Comparison of ENCODE assay signal across 1 cellular context in genomic region chr6:32968093-32968769, GRCh38.
TF ChIP-seq lines count a peak whose summit lies in the region.

TSS of gene BRD2 (plus strand) at chr6:32968594. CDS start at chr6:32972899, 4,305 bp downstream.

TF ChIP-seq in HepG2, 621 proteins besides CTCF, POLR2A, EP300 and RAD21 (continued from another document and continues in another):
- TF ChIP-seq, protein P1, sequence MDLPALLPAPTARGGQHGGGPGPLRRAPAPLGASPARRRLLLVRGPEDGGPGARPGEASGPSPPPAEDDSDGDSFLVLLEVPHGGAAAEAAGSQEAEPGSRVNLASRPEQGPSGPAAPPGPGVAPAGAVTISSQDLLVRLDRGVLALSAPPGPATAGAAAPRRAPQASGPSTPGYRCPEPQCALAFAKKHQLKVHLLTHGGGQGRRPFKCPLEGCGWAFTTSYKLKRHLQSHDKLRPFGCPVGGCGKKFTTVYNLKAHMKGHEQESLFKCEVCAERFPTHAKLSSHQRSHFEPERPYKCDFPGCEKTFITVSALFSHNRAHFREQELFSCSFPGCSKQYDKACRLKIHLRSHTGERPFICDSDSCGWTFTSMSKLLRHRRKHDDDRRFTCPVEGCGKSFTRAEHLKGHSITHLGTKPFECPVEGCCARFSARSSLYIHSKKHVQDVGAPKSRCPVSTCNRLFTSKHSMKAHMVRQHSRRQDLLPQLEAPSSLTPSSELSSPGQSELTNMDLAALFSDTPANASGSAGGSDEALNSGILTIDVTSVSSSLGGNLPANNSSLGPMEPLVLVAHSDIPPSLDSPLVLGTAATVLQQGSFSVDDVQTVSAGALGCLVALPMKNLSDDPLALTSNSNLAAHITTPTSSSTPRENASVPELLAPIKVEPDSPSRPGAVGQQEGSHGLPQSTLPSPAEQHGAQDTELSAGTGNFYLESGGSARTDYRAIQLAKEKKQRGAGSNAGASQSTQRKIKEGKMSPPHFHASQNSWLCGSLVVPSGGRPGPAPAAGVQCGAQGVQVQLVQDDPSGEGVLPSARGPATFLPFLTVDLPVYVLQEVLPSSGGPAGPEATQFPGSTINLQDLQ (CRISPR knock-in tag; IDR thresholded peaks at IDR 0.05), result no peak; the same call in 1 of the 2 replicates
- peak; percentile 85 for TF ChIP-seq SMAD3 (CRISPR knock-in tag; IDR thresholded peaks at IDR 0.05)
- TF ChIP-seq ZNF691 (CRISPR knock-in tag; IDR thresholded peaks at IDR 0.05; ENCODE audit: borderline replicate concordance, low read depth), result peak; percentile 20; the same call in 1 of the 2 replicates
- TF ChIP-seq SAP130 (CRISPR knock-in tag; IDR thresholded peaks at IDR 0.05; ENCODE audit: low read depth), result peak; percentile 53
- peak; percentile 90 for TF ChIP-seq EED (CRISPR knock-in tag; IDR thresholded peaks at IDR 0.05)
- no peak for TF ChIP-seq KAT2B (IDR thresholded peaks at IDR 0.05; ENCODE audit: borderline replicate concordance, low read depth, low read length)
- TF ChIP-seq ZNF20 (CRISPR knock-in tag; IDR thresholded peaks at IDR 0.05), result no peak
- TF ChIP-seq ZNF343 (CRISPR knock-in tag; IDR thresholded peaks at IDR 0.05), result peak; percentile 95
- TF ChIP-seq DR1 (CRISPR knock-in tag; IDR thresholded peaks at IDR 0.05), result peak; percentile 59; the same call in 1 of the 2 replicates
- no peak for TF ChIP-seq SATB2 (CRISPR knock-in tag; IDR thresholded peaks at IDR 0.05)
- peak; percentile 91; the same call in 1 of the 2 replicates for TF ChIP-seq IRX3 (CRISPR knock-in tag; IDR thresholded peaks at IDR 0.05; ENCODE audit: borderline replicate concordance, low read depth)
- TF ChIP-seq ZFYVE20 (CRISPR knock-in tag; IDR thresholded peaks at IDR 0.05; ENCODE audit: borderline replicate concordance, low read depth), result peak; percentile 93
- no peak for TF ChIP-seq SRF (IDR thresholded peaks at IDR 0.05; ENCODE audit: low read depth, low read length)
- peak; percentile 76 for TF ChIP-seq MIER3 (CRISPR knock-in tag; IDR thresholded peaks at IDR 0.05; ENCODE audit: borderline replicate concordance)
- no peak for TF ChIP-seq HMG20A (CRISPR knock-in tag; IDR thresholded peaks at IDR 0.05; ENCODE audit: borderline replicate concordance)
- TF ChIP-seq THRA (CRISPR knock-in tag; IDR thresholded peaks at IDR 0.05; ENCODE audit: borderline replicate concordance), result peak; percentile 44; the same call in 1 of the 2 replicates
- peak; percentile 94 for TF ChIP-seq SNAPC2 (CRISPR knock-in tag; IDR thresholded peaks at IDR 0.05)
- peak; percentile 94 for TF ChIP-seq HDAC1 (CRISPR knock-in tag; IDR thresholded peaks at IDR 0.05)
- no peak for TF ChIP-seq NR3C1 (CRISPR knock-in tag; IDR thresholded peaks at IDR 0.05)
- TF ChIP-seq U2AF1 (optimal IDR thresholded peaks at IDR 0.05; ENCODE audit: low read depth, low read length), result peak; percentile 69
- TF ChIP-seq HNRNPLL (IDR thresholded peaks at IDR 0.05; ENCODE audit: low read depth, low read length, poor library complexity, severe bottlenecking), result peak; percentile 92
- TF ChIP-seq RNF2 (conservative IDR thresholded peaks at IDR 0.05; ENCODE audit: low read depth), result peak; percentile 67
- TF ChIP-seq ZBTB37 (CRISPR knock-in tag; IDR thresholded peaks at IDR 0.05), result 0 out of 2 replicates have a peak, but pooled peaks have one; percentile 27
- TF ChIP-seq, protein P2, sequence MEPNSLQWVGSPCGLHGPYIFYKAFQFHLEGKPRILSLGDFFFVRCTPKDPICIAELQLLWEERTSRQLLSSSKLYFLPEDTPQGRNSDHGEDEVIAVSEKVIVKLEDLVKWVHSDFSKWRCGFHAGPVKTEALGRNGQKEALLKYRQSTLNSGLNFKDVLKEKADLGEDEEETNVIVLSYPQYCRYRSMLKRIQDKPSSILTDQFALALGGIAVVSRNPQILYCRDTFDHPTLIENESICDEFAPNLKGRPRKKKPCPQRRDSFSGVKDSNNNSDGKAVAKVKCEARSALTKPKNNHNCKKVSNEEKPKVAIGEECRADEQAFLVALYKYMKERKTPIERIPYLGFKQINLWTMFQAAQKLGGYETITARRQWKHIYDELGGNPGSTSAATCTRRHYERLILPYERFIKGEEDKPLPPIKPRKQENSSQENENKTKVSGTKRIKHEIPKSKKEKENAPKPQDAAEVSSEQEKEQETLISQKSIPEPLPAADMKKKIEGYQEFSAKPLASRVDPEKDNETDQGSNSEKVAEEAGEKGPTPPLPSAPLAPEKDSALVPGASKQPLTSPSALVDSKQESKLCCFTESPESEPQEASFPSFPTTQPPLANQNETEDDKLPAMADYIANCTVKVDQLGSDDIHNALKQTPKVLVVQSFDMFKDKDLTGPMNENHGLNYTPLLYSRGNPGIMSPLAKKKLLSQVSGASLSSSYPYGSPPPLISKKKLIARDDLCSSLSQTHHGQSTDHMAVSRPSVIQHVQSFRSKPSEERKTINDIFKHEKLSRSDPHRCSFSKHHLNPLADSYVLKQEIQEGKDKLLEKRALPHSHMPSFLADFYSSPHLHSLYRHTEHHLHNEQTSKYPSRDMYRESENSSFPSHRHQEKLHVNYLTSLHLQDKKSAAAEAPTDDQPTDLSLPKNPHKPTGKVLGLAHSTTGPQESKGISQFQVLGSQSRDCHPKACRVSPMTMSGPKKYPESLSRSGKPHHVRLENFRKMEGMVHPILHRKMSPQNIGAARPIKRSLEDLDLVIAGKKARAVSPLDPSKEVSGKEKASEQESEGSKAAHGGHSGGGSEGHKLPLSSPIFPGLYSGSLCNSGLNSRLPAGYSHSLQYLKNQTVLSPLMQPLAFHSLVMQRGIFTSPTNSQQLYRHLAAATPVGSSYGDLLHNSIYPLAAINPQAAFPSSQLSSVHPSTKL (CRISPR knock-in tag; IDR thresholded peaks at IDR 0.05), result peak; percentile 67; the same call in 1 of the 2 replicates
- peak; percentile 69 for TF ChIP-seq ZMYM4 (CRISPR knock-in tag; IDR thresholded peaks at IDR 0.05)
- TF ChIP-seq ZMYM3 (CRISPR knock-in tag; IDR thresholded peaks at IDR 0.05), result peak; percentile 70; the same call in 1 of the 2 replicates
- TF ChIP-seq KLF13 (CRISPR knock-in tag; IDR thresholded peaks at IDR 0.05), result no peak; the same call in 1 of the 2 replicates
- peak; percentile 93 for TF ChIP-seq HIVEP1 (CRISPR knock-in tag; IDR thresholded peaks at IDR 0.05)
- TF ChIP-seq ARID4A (CRISPR knock-in tag; IDR thresholded peaks at IDR 0.05; ENCODE audit: borderline replicate concordance), result peak; percentile 90
- TF ChIP-seq CHCHD3 (CRISPR knock-in tag; IDR thresholded peaks at IDR 0.05), result peak; percentile 98
- peak; percentile 77 for TF ChIP-seq PITX1 (CRISPR knock-in tag; IDR thresholded peaks at IDR 0.05)
- TF ChIP-seq, protein P3, sequence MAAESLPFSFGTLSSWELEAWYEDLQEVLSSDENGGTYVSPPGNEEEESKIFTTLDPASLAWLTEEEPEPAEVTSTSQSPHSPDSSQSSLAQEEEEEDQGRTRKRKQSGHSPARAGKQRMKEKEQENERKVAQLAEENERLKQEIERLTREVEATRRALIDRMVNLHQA (CRISPR knock-in tag; IDR thresholded peaks at IDR 0.05), result no peak
- 0 out of 2 replicates have a peak, but pooled peaks have one; percentile 27 for TF ChIP-seq THAP8 (CRISPR knock-in tag; IDR thresholded peaks at IDR 0.05; ENCODE audit: borderline replicate concordance)
- TF ChIP-seq ZNF761 (CRISPR knock-in tag; conservative IDR thresholded peaks at IDR 0.05), result peak; percentile 76
- 0 out of 2 replicates have a peak, but pooled peaks have one; percentile 26 for TF ChIP-seq ZNF335 (CRISPR knock-in tag; IDR thresholded peaks at IDR 0.05)
- no peak for TF ChIP-seq EZH2 (conservative IDR thresholded peaks at IDR 0.05; ENCODE audit: low read depth, low read length)
- peak; percentile 41; the same call in 1 of the 2 replicates for TF ChIP-seq HCFC1 (IDR thresholded peaks at IDR 0.05; ENCODE audit: low read depth, low read length)
- TF ChIP-seq RFX1 (IDR thresholded peaks at IDR 0.05), result no peak
- no peak for TF ChIP-seq RFXANK (CRISPR knock-in tag; IDR thresholded peaks at IDR 0.05)
- peak; percentile 85; the same call in 1 of the 2 replicates for TF ChIP-seq ZNF367 (CRISPR knock-in tag; IDR thresholded peaks at IDR 0.05; ENCODE audit: borderline replicate concordance)
- 0 out of 2 replicates have a peak, but pooled peaks have one; percentile 58 for TF ChIP-seq ATF6 (CRISPR knock-in tag; conservative IDR thresholded peaks at IDR 0.05)
- TF ChIP-seq ETV6 (CRISPR knock-in tag; conservative IDR thresholded peaks at IDR 0.05), result no peak; the same call in 1 of the 2 replicates
- TF ChIP-seq, protein P4, sequence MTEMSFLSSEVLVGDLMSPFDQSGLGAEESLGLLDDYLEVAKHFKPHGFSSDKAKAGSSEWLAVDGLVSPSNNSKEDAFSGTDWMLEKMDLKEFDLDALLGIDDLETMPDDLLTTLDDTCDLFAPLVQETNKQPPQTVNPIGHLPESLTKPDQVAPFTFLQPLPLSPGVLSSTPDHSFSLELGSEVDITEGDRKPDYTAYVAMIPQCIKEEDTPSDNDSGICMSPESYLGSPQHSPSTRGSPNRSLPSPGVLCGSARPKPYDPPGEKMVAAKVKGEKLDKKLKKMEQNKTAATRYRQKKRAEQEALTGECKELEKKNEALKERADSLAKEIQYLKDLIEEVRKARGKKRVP (CRISPR knock-in tag; IDR thresholded peaks at IDR 0.05), result peak in 1 of 2 experiments; percentile 66; a peak in 1 of 4 replicates
- TF ChIP-seq ZNF124 (CRISPR knock-in tag; IDR thresholded peaks at IDR 0.05), result peak; percentile 87
- TF ChIP-seq ZNF652 (CRISPR knock-in tag; IDR thresholded peaks at IDR 0.05; ENCODE audit: borderline replicate concordance, low read depth), result peak; percentile 40; the same call in 1 of the 2 replicates
- no peak for TF ChIP-seq ARNT (IDR thresholded peaks at IDR 0.05)
- no peak for TF ChIP-seq FOXA1 (IDR thresholded peaks at IDR 0.05)
- peak; percentile 30 for TF ChIP-seq FOXA1 (CRISPR knock-in tag; IDR thresholded peaks at IDR 0.05)
